16 cellular contexts compared by ENCODE assay signal in genomic region chr22:40029189-40029890, GRCh38. TPM values are rescaled to one million over a fixed set of nuclear protein-coding genes. Genes with fewer than 3 reads are reported as not detected.
"Had no signal": no experiment of that assay in that cellular context is flagged by ENCODE, and none has a peak within 500 bp of the region (broad histone marks: within the 10 kb centered on the region; RNA-seq: fewer than 3 reads in every experiment).

No MANE protein-coding gene starts in this region.

- H3K4me3 ChIP-seq: adrenal gland, right atrium auricular region, skin epidermis, stomach, testis had no signal

- H3K27ac ChIP-seq: adrenal gland, right atrium auricular region, stomach, testis had no signal

- DNase-seq: activated B cell treated with CpG ODN at 0.5 μM for 24 hours; activated CD4-positive, alpha-beta memory T cell treated with anti-CD3 and anti-CD28 coated beads, Interleukin-2, amount 10 ng/mL, durations not matched to agents 7 days and 5 days; activated CD4-positive, alpha-beta T cell treated with anti-CD3 and anti-CD28 coated beads for 4 hours; activated CD8-positive, alpha-beta memory T cell treated with anti-CD3 and anti-CD28 coated beads, Interleukin-2, amount 10 ng/mL, durations not matched to agents 7 days and 5 days; activated naive CD4-positive, alpha-beta T cell treated with anti-CD3 and anti-CD28 coated beads for 36 hours; adrenal gland; effector CD4-positive, alpha-beta T cell; mesendoderm; nephron progenitor cell; SK-N-SH; stimulated activated CD4-positive, alpha-beta T cell treated with anti-CD3 and anti-CD28 coated beads, Interleukin-15, amount 100 ng/mL, for 24 hours; stimulated activated CD4-positive, alpha-beta T cell treated with anti-CD3 and anti-CD28 coated beads, Interleukin-2, amount 100 ng/mL, for 48 hours; stomach had no signal

- ATAC-seq: activated CD8-positive, alpha-beta memory T cell treated with anti-CD3 and anti-CD28 coated beads, Interleukin-2, amount 10 ng/mL, durations not matched to agents 7 days and 5 days had no signal

- H3K4me1 ChIP-seq: testis had no signal

- H3K36me3 ChIP-seq: adrenal gland, right atrium auricular region had no signal

- H3K27me3 ChIP-seq: adrenal gland, right atrium auricular region, stomach, testis had no signal

- H3K9me3 ChIP-seq: adrenal gland, right atrium auricular region, SK-N-SH, stomach, testis had no signal

RNA-seq across cellular contexts. Expression of gene FAM83F, which starts 34.6 kb away (rescaled TPM):
- total RNA-seq: activated CD4-positive, alpha-beta memory T cell treated with anti-CD3 and anti-CD28 coated beads, Interleukin-2, amount 10 ng/mL, durations not matched to agents 7 days and 5 days; activated CD8-positive, alpha-beta memory T cell treated with anti-CD3 and anti-CD28 coated beads, Interleukin-2, amount 10 ng/mL, durations not matched to agents 7 days and 5 days had no signal
